ENCODE assay signal across 32 cellular contexts in genomic region chr7:13952921-13953320, GRCh38. TPM values are rescaled to one million over a fixed set of nuclear protein-coding genes. Genes with fewer than 3 reads are reported as not detected.
"Had no signal": no experiment of that assay in that cellular context is flagged by ENCODE, and none has a peak within 500 bp of the region (broad histone marks: within the 10 kb centered on the region; RNA-seq: fewer than 3 reads in every experiment).

No MANE protein-coding gene starts in this region.

- H3K36me3 ChIP-seq: brain microvascular endothelial cell, WERI-Rb-1 had no signal

- H3K4me3 Mint-ChIP-seq: activated CD4-positive, alpha-beta T cell treated with anti-CD3 and anti-CD28 coated beads, Interleukin-2, amount 10 ng/mL, durations not matched to agents 24 days and 14 days; activated CD8-positive, alpha-beta T cell treated with anti-CD3 and anti-CD28 coated beads for 36 hours; activated naive CD8-positive, alpha-beta T cell treated with anti-CD3 and anti-CD28 coated beads for 36 hours; activated T-cell treated with anti-CD3 and anti-CD28 coated beads, Interleukin-2, amount 50 U/mL, for 72 hours; activated T-helper 17 cell treated with anti-CD3 and anti-CD28 coated beads, Interleukin-2, amount 50 U/mL, for 72 hours; central memory CD8-positive, alpha-beta T cell had no signal

- H3K4me3 ChIP-seq: PC-9 had no signal

- H3K27ac ChIP-seq: brain microvascular endothelial cell, PC-9, RWPE1, WERI-Rb-1 had no signal

- H3K36me3 Mint-ChIP-seq: activated naive CD8-positive, alpha-beta T cell treated with anti-CD3 and anti-CD28 coated beads for 36 hours had no signal

- DNase-seq: activated CD4-positive, alpha-beta T cell treated with anti-CD3 and anti-CD28 coated beads, Interleukin-2, amount 10 ng/mL, durations not matched to agents 24 days and 14 days; activated CD4-positive, alpha-beta T cell treated with anti-CD3 and anti-CD28 coated beads, Interleukin-2, amount 50 U/mL, for 4 hours; activated CD8-positive, alpha-beta T cell treated with anti-CD3 and anti-CD28 coated beads for 36 hours; activated effector memory CD4-positive, alpha-beta T cell treated with anti-CD3 and anti-CD28 coated beads, Interleukin-2, amount 50 U/mL, for 16 hours; activated naive CD4-positive, alpha-beta T cell; activated naive CD4-positive, alpha-beta T cell treated with anti-CD3 and anti-CD28 coated beads, Interleukin-2, amount 50 U/mL, for 16 hours; activated naive CD8-positive, alpha-beta T cell treated with anti-CD3 and anti-CD28 coated beads for 36 hours; activated T-cell treated with anti-CD3 and anti-CD28 coated beads, Interleukin-2, amount 50 U/mL, for 1 hour; activated T-cell treated with anti-CD3 and anti-CD28 coated beads, Interleukin-2, amount 50 U/mL, for 72 hours; amniotic stem cell; aorta; brain microvascular endothelial cell; Karpas-422; KBM-7; NCI-H1105; NCI-H1417 treated with DMSO at 0.1 percent for 48 hours; NCI-H187 treated with DMSO at 0.1 percent for 48 hours; NCI-H2081; NCI-H345; NCI-H510A; NCI-H526; NCI-H748 treated with DMSO at 0.1 percent for 48 hours; NK-92 treated with Interleukin-12 subunit alpha and Interleukin-12 subunit beta, amount 100 ng/mL, for 24 hours; PC-9; SIG-M5; T1000; WERI-Rb-1 had no signal

- H2AFZ ChIP-seq: PC-9 had no signal

- H3K4me1 Mint-ChIP-seq: activated CD4-positive, alpha-beta T cell treated with anti-CD3 and anti-CD28 coated beads, Interleukin-2, amount 10 ng/mL, durations not matched to agents 24 days and 14 days; activated naive CD8-positive, alpha-beta T cell treated with anti-CD3 and anti-CD28 coated beads for 36 hours; activated T-helper 17 cell treated with anti-CD3 and anti-CD28 coated beads, Interleukin-2, amount 50 U/mL, for 72 hours; central memory CD8-positive, alpha-beta T cell had no signal

- H3K27ac Mint-ChIP-seq: activated CD4-positive, alpha-beta T cell treated with anti-CD3 and anti-CD28 coated beads, Interleukin-2, amount 10 ng/mL, durations not matched to agents 24 days and 14 days; activated CD8-positive, alpha-beta T cell treated with anti-CD3 and anti-CD28 coated beads for 36 hours; activated naive CD8-positive, alpha-beta T cell treated with anti-CD3 and anti-CD28 coated beads for 36 hours; activated T-cell treated with anti-CD3 and anti-CD28 coated beads, Interleukin-2, amount 50 U/mL, for 72 hours; activated T-helper 17 cell treated with anti-CD3 and anti-CD28 coated beads, Interleukin-2, amount 50 U/mL, for 72 hours had no signal

- H3K27me3 ChIP-seq: brain microvascular endothelial cell had no signal

- H3K27me3 Mint-ChIP-seq: activated CD4-positive, alpha-beta T cell treated with anti-CD3 and anti-CD28 coated beads, Interleukin-2, amount 10 ng/mL, durations not matched to agents 24 days and 14 days; activated CD8-positive, alpha-beta T cell treated with anti-CD3 and anti-CD28 coated beads for 36 hours; activated naive CD8-positive, alpha-beta T cell treated with anti-CD3 and anti-CD28 coated beads for 36 hours; activated T-helper 17 cell treated with anti-CD3 and anti-CD28 coated beads, Interleukin-2, amount 50 U/mL, for 72 hours; central memory CD8-positive, alpha-beta T cell had no signal

- H3K4me2 ChIP-seq: PC-9 had no signal

- H3K9me3 Mint-ChIP-seq: activated CD4-positive, alpha-beta T cell treated with anti-CD3 and anti-CD28 coated beads, Interleukin-2, amount 10 ng/mL, durations not matched to agents 24 days and 14 days; activated CD8-positive, alpha-beta T cell treated with anti-CD3 and anti-CD28 coated beads for 36 hours; activated naive CD8-positive, alpha-beta T cell treated with anti-CD3 and anti-CD28 coated beads for 36 hours; activated T-helper 17 cell treated with anti-CD3 and anti-CD28 coated beads, Interleukin-2, amount 50 U/mL, for 72 hours; central memory CD8-positive, alpha-beta T cell had no signal

RNA-seq across cellular contexts. Expression of gene ETV1, which starts 36.5 kb away (rescaled TPM):
- total RNA-seq: activated CD4-positive, alpha-beta T cell treated with anti-CD3 and anti-CD28 coated beads, Interleukin-2, amount 10 ng/mL, durations not matched to agents 24 days and 14 days; OCI-LY7; T-helper 1 cell treated with Interleukin-12 subunit alpha and Interleukin-12 subunit beta and Interleukin-4 antibody, amounts not matched to agents 30 ng/mL and 1 ng/mL, for 36 hours had no signal
